15 cellular contexts compared by ENCODE assay signal in genomic region chr17:21249911-21250703, GRCh38. TPM values are rescaled to one million over a fixed set of nuclear protein-coding genes. Genes with fewer than 3 reads are reported as not detected.
DNase-seq lines count a peak whose midpoint lies in the region; ATAC-seq, FAIRE-seq and TF ChIP-seq lines count a peak whose summit lies in the region.
"Had no signal": no experiment of that assay in that cellular context is flagged by ENCODE, and none has a peak within 500 bp of the region (broad histone marks: within the 10 kb centered on the region; RNA-seq: fewer than 3 reads in every experiment).

No MANE protein-coding gene starts in this region.

- CTCF ChIA-PET in A549 (lab: Yijun Ruan, JAX) = interaction anchor here (1.0 to 8.2 kb wide), 7 partner anchors 10 to 131 kb away, joined by 4 to 52 read pairs (median 6); no protein-coding TSS in a partner anchor
- CTCF ChIA-PET in CD8-positive, alpha-beta T cell (lab: Charles Lee) = interaction anchor here (0.7 to 1.6 kb wide), 2 partner anchors 30 to 36 kb away, joined by 3 to 4 read pairs; partner anchors contain the start of gene TMEM11

- POLR2A ChIA-PET in A549 (lab: Yijun Ruan, JAX) = no interaction called here
- POLR2A ChIA-PET in CD8-positive, alpha-beta T cell (lab: Charles Lee) = interaction anchor here (1.4 kb wide), 1 partner anchor 34 kb away, joined by 3 read pairs; no protein-coding TSS in a partner anchor

- H3K4me1 Mint-ChIP-seq in CD8-positive, alpha-beta T cell (ENCODE audit: low read depth) = peaks cover 33% of the 10 kb centered on the region
- peaks cover 22 to 49% (median 48%) of the 10 kb centered on the region in 3 donors for H3K4me1 Mint-ChIP-seq in naive B cell

- H3K4me3 ChIP-seq in A549 = no peak overlapping the region
- no peak overlapping the region for H3K4me3 ChIP-seq in CD8-positive, alpha-beta T cell (ENCODE audit: low read depth, low read length)
- no peak overlapping the region for H3K4me3 ChIP-seq in ascending aorta
- H3K4me3 ChIP-seq: skin epidermis had no signal

- no peak overlapping the region for H3K4me2 ChIP-seq in A549

- DNase-seq in A549 (ENCODE audit: low read depth in 1 of 2, low spot score in 1 of 2) (no peak), ascending aorta (ENCODE audit: low spot score in 2 of 2) (no peak), naive B cell (no peak), cerebellum (ENCODE audit: low spot score) (no peak), dedifferentiated amniotic fluid mesenchymal stem cell (ENCODE audit: extremely low spot score) (no peak), NCI-H2107 (lab: John Stamatoyannopoulos, UW) (no peak), HCEC 1CT (no peak)
- DNase-seq in CD8-positive, alpha-beta T cell = no peak
- DNase-seq: activated gamma-delta T cell treated with Interleukin-2 at 50 U/mL for 16 hours; effector memory CD4-positive, alpha-beta T cell; GOT3; NCI-H345; stimulated activated naive CD4-positive, alpha-beta T cell had no signal

- FAIRE-seq in A549 (lab: Jason Lieb, UNC) = no peak
- FAIRE-seq: urothelium cell line had no signal

- H3K27me3 ChIP-seq in CD8-positive, alpha-beta T cell (ENCODE audit: insufficient read depth, low read length) = no peaks in the 10 kb centered on the region
- no peaks in the 10 kb centered on the region for H3K27me3 ChIP-seq in ascending aorta

- TF ChIP-seq RAD21 in A549 (conservative IDR thresholded peaks at IDR 0.05 in 1 of 2, IDR thresholded peaks at IDR 0.05 in 1 of 2) = no peak

- intact Hi-C loops in CD8-positive, alpha-beta T cell (cut with DNase I, micrococcal nuclease) = no loop called here
- intact Hi-C loops in ascending aorta (cut with DNase I) = loop anchor here (10.0 kb wide), 2 partner anchors 65 to 205 kb away; partner anchors contain the start of gene USP22

- TF ChIP-seq CTCF in A549 (IDR thresholded peaks at IDR 0.05) = no peak
- TF ChIP-seq CTCF in CD8-positive, alpha-beta T cell (IDR thresholded peaks at IDR 0.05) = no peak
- no peak for TF ChIP-seq CTCF in ascending aorta (IDR thresholded peaks at IDR 0.05)

- H3K36me3 ChIP-seq in CD8-positive, alpha-beta T cell (ENCODE audit: insufficient read depth, low read length) = no peaks in the 10 kb centered on the region
- H3K36me3 ChIP-seq in ascending aorta = no peaks in the 10 kb centered on the region

- 60% methylated on average over 7 of the region's 7 CpGs for WGBS in A549 (ENCODE audit: missing lambda C conversion rate)

- H3K9me3 Mint-ChIP-seq in CD8-positive, alpha-beta T cell = no peaks in the 10 kb centered on the region
- H3K9me3 Mint-ChIP-seq in naive B cell = no peaks in the 10 kb centered on the region

- no peak overlapping the region for H3K27ac ChIP-seq in A549
- H3K27ac ChIP-seq in CD8-positive, alpha-beta T cell (ENCODE audit: low read depth, low read length) = no peak overlapping the region
- peak overlapping the region; percentile 76 to 77 for H3K27ac ChIP-seq in ascending aorta

- no peaks in the 10 kb centered on the region for H3K36me3 Mint-ChIP-seq in CD8-positive, alpha-beta T cell
- H3K36me3 Mint-ChIP-seq in naive B cell = no peaks in the 10 kb centered on the region

- no peaks in the 10 kb centered on the region for H3K27me3 Mint-ChIP-seq in CD8-positive, alpha-beta T cell (ENCODE audit: low read depth)
- no peaks in the 10 kb centered on the region for H3K27me3 Mint-ChIP-seq in naive B cell

- H3K9me3 ChIP-seq in A549 (no peaks in the 10 kb centered on the region), ascending aorta (no peaks in the 10 kb centered on the region)
- no peaks in the 10 kb centered on the region for H3K9me3 ChIP-seq in CD8-positive, alpha-beta T cell (ENCODE audit: low read length)

- no peak overlapping the region for H3K4me3 Mint-ChIP-seq in CD8-positive, alpha-beta T cell
- H3K4me3 Mint-ChIP-seq in naive B cell = peak overlapping the region in 2 of 8 donors; percentile 12 to 59

- H3K4me1 ChIP-seq in A549 (peaks cover 6% of the 10 kb centered on the region; the same call in 1 of the 3 replicates), ascending aorta (peaks cover 16 to 32% of the 10 kb centered on the region in 2 donors)
- peaks cover 17% of the 10 kb centered on the region for H3K4me1 ChIP-seq in CD8-positive, alpha-beta T cell (ENCODE audit: insufficient read depth, low read length)

- TF ChIP-seq EP300 in A549 (IDR thresholded peaks at IDR 0.05) = no peak

- peak overlapping the region; percentile 24 for H3K27ac Mint-ChIP-seq in CD8-positive, alpha-beta T cell
- peak overlapping the region in 5 of 6 donors; percentile 2 to 70 (median 8) for H3K27ac Mint-ChIP-seq in naive B cell

- ATAC-seq in A549 = peak; percentile 3 to 20; a peak in 4 of 6 replicates
- no peak for ATAC-seq in CD8-positive, alpha-beta T cell
- ATAC-seq in naive B cell (ENCODE audit: low read depth in 2 of 2) = no peak

- no peak for TF ChIP-seq POLR2A in A549 (IDR thresholded peaks at IDR 0.05; ENCODE audit: low read length)

TF ChIP-seq in A549, 52 proteins besides CTCF, POLR2A, EP300 and RAD21:
- no peak for TF ChIP-seq PBX3 (IDR thresholded peaks at IDR 0.05)
- TF ChIP-seq CHD2 (IDR thresholded peaks at IDR 0.05; ENCODE audit: low read length, partially characterized antibody) = no peak
- no peak for TF ChIP-seq SMC3 (IDR thresholded peaks at IDR 0.05)

RNA-seq across cellular contexts. Expression of gene NATD1, which starts 3.1 kb away (rescaled TPM):
- polyA plus RNA-seq in A549 (2011; rRNA removed) = 1.1 and 1.5 TPM in 2 replicates
- polyA plus RNA-seq in A549 (2012; cell fraction: cytosol; rRNA removed) = 0.61 and 1.0 TPM in 2 replicates
- polyA plus RNA-seq in A549 (2012; cell fraction: nucleus; rRNA removed) = 1.0 and 1.3 TPM in 2 replicates
- polyA plus RNA-seq in A549 (2017; fragmentation: RNase III; extraction: RNeasy Plus Mini Kit Qiagen cat#74134 plus additional on column Dnase treatment) = 1.0 to 1.6 TPM (median 1.3 TPM) in 3 replicates
- 1.3 and 1.5 TPM in 2 replicates for polyA minus RNA-seq in A549 (2011; rRNA and poly(A)+ RNA removed)
- 1 to 10 TPM; 6.3 to 6.6 TPM for total RNA-seq in CD8-positive, alpha-beta T cell
- 13.4 TPM for total RNA-seq in ascending aorta
- 1 to 10 TPM in 3 of 6 donors, under 1 TPM in 2, not detected in 1; 0.52 to 2.2 (median 1.2) TPM for polyA plus RNA-seq in naive B cell (ENCODE audit: low read depth in 6 of 6)
- total RNA-seq in cerebellum = 2.4 TPM

RNA-seq across cellular contexts. Expression of gene MAP2K3, which starts 34.4 kb away (rescaled TPM):
- polyA plus RNA-seq in A549 (2011; rRNA removed) (13.9 and 25.0 TPM in 2 replicates), A549 (2017; fragmentation: RNase III; extraction: RNeasy Plus Mini Kit Qiagen cat#74134 plus additional on column Dnase treatment) (36.9 to 42.8 TPM (median 37.1 TPM) in 3 replicates), naive B cell (ENCODE audit: low read depth in 6 of 6) (100 to 1,000 TPM in 2 of 6 donors, 10 to 100 TPM in 4; 93.2 to 151 (median 99.7) TPM)
- polyA plus RNA-seq in A549 (2012; cell fraction: cytosol; rRNA removed) = 53.0 and 68.6 TPM in 2 replicates
- 114 and 126 TPM in 2 replicates for polyA plus RNA-seq in A549 (2012; cell fraction: nucleus; rRNA removed)
- polyA minus RNA-seq in A549 (2011; rRNA and poly(A)+ RNA removed) = 28.0 and 35.0 TPM in 2 replicates
- 10 to 100 TPM; 59.9 to 63.8 TPM for total RNA-seq in CD8-positive, alpha-beta T cell
- total RNA-seq in ascending aorta (294 TPM), cerebellum (4.8 TPM)

RNA-seq across cellular contexts. Expression of gene TMEM11, which starts 36.1 kb away (rescaled TPM):
- polyA plus RNA-seq in A549 (2011; rRNA removed) (57.7 and 61.4 TPM in 2 replicates), A549 (2017; fragmentation: RNase III; extraction: RNeasy Plus Mini Kit Qiagen cat#74134 plus additional on column Dnase treatment) (61.0 to 69.5 TPM (median 62.0 TPM) in 3 replicates), naive B cell (ENCODE audit: low read depth in 6 of 6) (10 to 100 TPM; 39.7 to 54.3 (median 42.7) TPM)
- 131 and 134 TPM in 2 replicates for polyA plus RNA-seq in A549 (2012; cell fraction: cytosol; rRNA removed)
- polyA plus RNA-seq in A549 (2012; cell fraction: nucleus; rRNA removed) = 108 and 123 TPM in 2 replicates
- 77.3 and 77.6 TPM in 2 replicates for polyA minus RNA-seq in A549 (2011; rRNA and poly(A)+ RNA removed)
- total RNA-seq in CD8-positive, alpha-beta T cell = 10 to 100 TPM; 23.4 to 26.2 TPM
- total RNA-seq in ascending aorta (25.7 TPM), cerebellum (9.0 TPM)

Comparison
In these comparisons a context has a peak if more than half of its experiments do, and no peak if none do; other contexts are left out.
1. ATAC-seq: peak in A549 (2 of 2); none in CD8-positive, alpha-beta T cell (single experiment) and naive B cell (0 of 2).
2. H3K27ac ChIP-seq: peak in ascending aorta (2 of 2); none in A549 (0 of 2) and CD8-positive, alpha-beta T cell (single experiment).
3. RNA of gene MAP2K3, which starts 34.4 kb away (total RNA-seq): 294 TPM in ascending aorta (single experiment) and 59.9 to 63.8 TPM in CD8-positive, alpha-beta T cell; 4.8 TPM in cerebellum (single experiment); every median in the first group is over 10 times any median in the second.